ENCODE assay signal across 1 cellular context in genomic region chr10:103192451-103193106, GRCh38.
TF ChIP-seq lines count a peak whose summit lies in the region.

No MANE protein-coding gene starts in this region.

TF ChIP-seq in H1, 55 proteins besides CTCF, POLR2A, EP300 and RAD21 (continued from another document):
- no peak for TF ChIP-seq CHD7 (IDR thresholded peaks at IDR 0.05; ENCODE audit: insufficient replicate concordance, low read length)
- TF ChIP-seq FOSL1 (IDR thresholded peaks at IDR 0.05; ENCODE audit: insufficient read depth, low read depth, low read length), result no peak
- TF ChIP-seq KDM5A (IDR thresholded peaks at IDR 0.05; ENCODE audit: low read length), result no peak
- no peak for TF ChIP-seq SP2 (IDR thresholded peaks at IDR 0.05; ENCODE audit: low read length)
- no peak; the same call in 1 of the 2 replicates for TF ChIP-seq GABPA (IDR thresholded peaks at IDR 0.05; ENCODE audit: borderline replicate concordance, insufficient read depth, low read length)
- TF ChIP-seq EGR1 (IDR thresholded peaks at IDR 0.05; ENCODE audit: borderline replicate concordance, low read depth, low read length), result no peak
- no peak for TF ChIP-seq YY1 (IDR thresholded peaks at IDR 0.05; ENCODE audit: low read depth, low read length)
- TF ChIP-seq ZNF274 (IDR thresholded peaks at IDR 0.05; ENCODE audit: borderline replicate concordance, extremely low read depth, low read length), result no peak
- no peak for TF ChIP-seq KDM4A (IDR thresholded peaks at IDR 0.05; ENCODE audit: low read depth, low read length, severe bottlenecking)
- TF ChIP-seq RNF2 (IDR thresholded peaks at IDR 0.05; ENCODE audit: borderline replicate concordance, low read depth, low read length, missing control alignments, poor library complexity, severe bottlenecking), result no peak
- peak; percentile 50 for TF ChIP-seq PHF8 (conservative IDR thresholded peaks at IDR 0.05; ENCODE audit: low read depth, low read length)
- TF ChIP-seq TCF12 (IDR thresholded peaks at IDR 0.05; ENCODE audit: low read depth, low read length), result no peak
- TF ChIP-seq TBP (IDR thresholded peaks at IDR 0.05; ENCODE audit: low read depth, low read length), result peak; percentile 58; the same call in 1 of the 2 replicates
- TF ChIP-seq MAX (IDR thresholded peaks at IDR 0.05), result no peak
- TF ChIP-seq BACH1 (IDR thresholded peaks at IDR 0.05; ENCODE audit: low read length), result no peak; the same call in 1 of the 2 replicates
- TF ChIP-seq CTBP2 (IDR thresholded peaks at IDR 0.05; ENCODE audit: borderline replicate concordance, insufficient read depth, insufficient read length, low read length), result no peak
- TF ChIP-seq ASH2L (IDR thresholded peaks at IDR 0.05; ENCODE audit: low read length), result peak; percentile 81
- TF ChIP-seq MAFK (IDR thresholded peaks at IDR 0.05; ENCODE audit: low read depth, low read length), result no peak
- TF ChIP-seq NANOG (IDR thresholded peaks at IDR 0.05; ENCODE audit: insufficient read depth, low read depth, low read length, poor library complexity, severe bottlenecking), result no peak
- TF ChIP-seq CREB1 (IDR thresholded peaks at IDR 0.05), result no peak
- TF ChIP-seq SIX5 (IDR thresholded peaks at IDR 0.05; ENCODE audit: low read depth, low read length), result no peak
- TF ChIP-seq RXRA (IDR thresholded peaks at IDR 0.05; ENCODE audit: insufficient read depth, low read depth, low read length), result no peak
- TF ChIP-seq HDAC6 (IDR thresholded peaks at IDR 0.05; ENCODE audit: low read depth, low read length), result no peak
- TF ChIP-seq POLR2AphosphoS5 (IDR thresholded peaks at IDR 0.05; ENCODE audit: low read depth, low read length), result no peak; the same call in 1 of the 2 replicates
- peak; percentile 85; the same call in 1 of the 2 replicates for TF ChIP-seq RBBP5 (IDR thresholded peaks at IDR 0.05; ENCODE audit: borderline replicate concordance, low read depth, low read length)
- TF ChIP-seq BRCA1 (IDR thresholded peaks at IDR 0.05; ENCODE audit: low read depth, low read length), result no peak
- no peak for TF ChIP-seq CBX8 (IDR thresholded peaks at IDR 0.05; ENCODE audit: borderline replicate concordance, low read depth, low read length)
- TF ChIP-seq HDAC2 (IDR thresholded peaks at IDR 0.05; ENCODE audit: borderline replicate concordance in 1 of 2, low read depth in 2 of 2, low read length in 2 of 2), result peak in 1 of 2 experiments; percentile 38; a peak in 1 of 4 replicates
- TF ChIP-seq TAF1 (IDR thresholded peaks at IDR 0.05; ENCODE audit: low read depth, low read length), result peak; percentile 33; the same call in 1 of the 2 replicates
- TF ChIP-seq POU5F1 (IDR thresholded peaks at IDR 0.05; ENCODE audit: low read depth, low read length), result no peak
- TF ChIP-seq BCL11A (IDR thresholded peaks at IDR 0.05; ENCODE audit: low read depth in 2 of 2, low read length in 2 of 2), result no peak
- no peak for TF ChIP-seq USF2 (IDR thresholded peaks at IDR 0.05; ENCODE audit: low read length)
- peak; percentile 31 for TF ChIP-seq TAF7 (optimal IDR thresholded peaks at IDR 0.05; ENCODE audit: borderline replicate concordance, low read depth, low read length)
- TF ChIP-seq SIN3A (conservative IDR thresholded peaks at IDR 0.05 in 1 of 2, IDR thresholded peaks at IDR 0.05 in 1 of 2; ENCODE audit: low read depth in 1 of 2, low read length in 2 of 2), result peak; percentile 20 to 84; a peak in 2 of 4 replicates
- no peak for TF ChIP-seq EZH2 (IDR thresholded peaks at IDR 0.05; ENCODE audit: low read depth, low read length, severe bottlenecking)
- no peak for TF ChIP-seq NRF1 (IDR thresholded peaks at IDR 0.05; ENCODE audit: low read depth, low read length)
- TF ChIP-seq SP4 (IDR thresholded peaks at IDR 0.05; ENCODE audit: low read length), result no peak
